1 cellular context compared by ENCODE assay signal in genomic region chr18:2994603-2995432, GRCh38.
TF ChIP-seq lines count a peak whose summit lies in the region.

No MANE protein-coding gene starts in this region.

TF ChIP-seq in WTC11, 78 proteins besides CTCF, POLR2A, EP300 and RAD21 (continued from another document):
- TF ChIP-seq ATF3 (CRISPR knock-in tag; conservative IDR thresholded peaks at IDR 0.05) (no peak), USF1 (CRISPR knock-in tag; IDR thresholded peaks at IDR 0.05) (no peak), FOXP1 (CRISPR knock-in tag; IDR thresholded peaks at IDR 0.05; ENCODE audit: borderline replicate concordance) (no peak), ZNF423 (CRISPR knock-in tag; IDR thresholded peaks at IDR 0.05) (no peak), JAZF1 (CRISPR knock-in tag; IDR thresholded peaks at IDR 0.05) (no peak)
TF ChIP-seq in WTC11: peak in this region for 0.
